In genomic region chr13:97432232-97432916, GRCh38 we compare ENCODE assay signal across 8 cellular contexts. TPM values are rescaled to one million over a fixed set of nuclear protein-coding genes. Genes with fewer than 3 reads are reported as not detected.
DNase-seq lines count a peak whose midpoint lies in the region; ATAC-seq and TF ChIP-seq lines count a peak whose summit lies in the region.

No MANE protein-coding gene starts in this region.

- TF ChIP-seq EP300 in esophagus muscularis mucosa (IDR thresholded peaks at IDR 0.05) = no peak

- peak overlapping the region; percentile 92 for H3K27ac ChIP-seq in Panc1 (ENCODE audit: low read length)
- H3K27ac ChIP-seq in esophagus muscularis mucosa (replicated peaks in 1 of 4) = peak overlapping the region; percentile 80 to 100 (median 100)
- H3K27ac ChIP-seq in trophoblast cell (ENCODE audit: low read depth, low read length) = peak overlapping the region; percentile 48

- H3K18ac ChIP-seq in trophoblast cell (ENCODE audit: low read length) = peak overlapping the region; percentile 37

- ATAC-seq in Panc1 = no peak; the same call in 1 of the 2 replicates

- H4K91ac ChIP-seq in trophoblast cell (ENCODE audit: low read depth, low read length) = peak overlapping the region; percentile 64

- peak overlapping the region; percentile 87 for H3K4me2 ChIP-seq in trophoblast cell (ENCODE audit: low read length)

- H3K36me3 ChIP-seq in Panc1 (ENCODE audit: control insufficient read depth, insufficient read depth, low read length) = no peaks in the 10 kb centered on the region
- no peaks in the 10 kb centered on the region for H3K36me3 ChIP-seq in esophagus muscularis mucosa
- H3K36me3 ChIP-seq in trophoblast cell (ENCODE audit: control insufficient read depth in 1 of 2, insufficient read depth in 2 of 2, low read length in 2 of 2) = no peaks in the 10 kb centered on the region

- H3K9me3 ChIP-seq in Panc1 (ENCODE audit: control insufficient read depth, insufficient read depth, low read depth, low read length) (no peaks in the 10 kb centered on the region), esophagus muscularis mucosa (no peaks in the 10 kb centered on the region), trophoblast cell (ENCODE audit: insufficient read depth, low read depth, low read length) (no peaks in the 10 kb centered on the region)

- H4K12ac ChIP-seq in trophoblast cell (ENCODE audit: low read depth, low read length) = peak overlapping the region; percentile 59

- WGBS in esophagus muscularis mucosa = 6% methylated on average over 19 of the region's 19 CpGs
- WGBS in trophoblast cell (ENCODE audit: extremely low coverage, insufficient coverage, insufficient read length) = no CpG with 5 or more reads among the region's 19 CpGs

- H2AK5ac ChIP-seq in trophoblast cell (ENCODE audit: low read length) = no peak overlapping the region

- CTCF ChIA-PET in Panc1 (lab: Charles Lee) = no interaction called here

- H3K23ac ChIP-seq in trophoblast cell (ENCODE audit: low read length) = no peak overlapping the region

- H3K9ac ChIP-seq in trophoblast cell (ENCODE audit: low read length) = peak overlapping the region; percentile 74

- TF ChIP-seq CTCF in Panc1 (IDR thresholded peaks at IDR 0.05) (no peak), esophagus muscularis mucosa (IDR thresholded peaks at IDR 0.05) (no peak)

- H3K14ac ChIP-seq in trophoblast cell (ENCODE audit: low read length) = peak overlapping the region; percentile 45

- POLR2A ChIA-PET in Panc1 (lab: Charles Lee) = interaction anchor here (0.6 kb wide), 2 partner anchors 35 to 45 kb away, joined by 3 to 9 read pairs; no protein-coding TSS in a partner anchor

- BruUV-seq in Panc1 (replicated peaks; lab: Mats Ljungman, UMichigan) = TSS peak; percentile 84

- H3K4me1 ChIP-seq in Panc1 (ENCODE audit: control insufficient read depth, insufficient read depth, low read length) (peaks cover 21% of the 10 kb centered on the region; the same call in 1 of the 2 replicates), esophagus muscularis mucosa (peaks cover 24 to 41% (median 31%) of the 10 kb centered on the region in 4 donors), trophoblast cell (ENCODE audit: control insufficient read depth in 1 of 2, insufficient read depth in 2 of 2, low read length in 2 of 2) (no peaks in the 10 kb centered on the region)

- H3K4me3 ChIP-seq in Panc1 (ENCODE audit: low read depth in 2 of 2, low read length in 2 of 2) (peak overlapping the region; percentile 71 to 92), esophagus muscularis mucosa (peak overlapping the region; percentile 78 to 92 (median 83)), trophoblast cell (ENCODE audit: low read depth, low read length) (peak overlapping the region; percentile 84)

- DNase-seq in Panc1 (ENCODE audit: low read depth, low spot score) (peak; percentile 25), esophagus muscularis mucosa (ENCODE audit: extremely low spot score) (no peak), trophoblast cell (no peak), hepatic stellate cell (ENCODE audit: low spot score) (no peak), dedifferentiated amniotic fluid mesenchymal stem cell (ENCODE audit: extremely low spot score) (no peak), NCI-H226 (no peak)
- no peak for DNase-seq in stimulated activated CD4-positive, alpha-beta T cell treated with anti-CD3 and anti-CD28 coated beads, Interleukin-15, amount 100 ng/mL, for 24 hours

- H4K8ac ChIP-seq in trophoblast cell (ENCODE audit: low read depth, low read length) = peak overlapping the region; percentile 84

- in situ Hi-C loops in Panc1 (cut with HindIII; ENCODE audit: low pct_unique_long_range_greater_than_20kb, low sequenced_read_pairs) = no loop called here

- H3K79me2 ChIP-seq in trophoblast cell (ENCODE audit: control insufficient read depth, insufficient read depth, low read length, poor library complexity) = peaks cover 6% of the 10 kb centered on the region

- peak; percentile 83 for TF ChIP-seq POLR2A in GM19099 (IDR thresholded peaks at IDR 0.05; ENCODE audit: extremely low read depth, insufficient read length, low read depth)
- peak; percentile 61 for TF ChIP-seq POLR2A in esophagus muscularis mucosa (IDR thresholded peaks at IDR 0.05; ENCODE audit: low read depth)

- peak overlapping the region; percentile 21 for H2BK120ac ChIP-seq in trophoblast cell (ENCODE audit: insufficient read depth, low read length, poor library complexity)

- H2BK12ac ChIP-seq in trophoblast cell (ENCODE audit: low read length) = no peak overlapping the region

- peaks cover 7% of the 10 kb centered on the region for H3K79me1 ChIP-seq in trophoblast cell (ENCODE audit: low read length)

- peak overlapping the region; percentile 70 for H2AFZ ChIP-seq in trophoblast cell (ENCODE audit: insufficient read depth, low read length, poor library complexity)

- H3K4ac ChIP-seq in trophoblast cell (ENCODE audit: low read depth, low read length) = no peak overlapping the region

- no peaks in the 10 kb centered on the region for H3K27me3 ChIP-seq in Panc1 (ENCODE audit: control insufficient read depth, insufficient read depth, low read length)
- H3K27me3 ChIP-seq in esophagus muscularis mucosa = no peaks in the 10 kb centered on the region
- H3K27me3 ChIP-seq in trophoblast cell (ENCODE audit: insufficient read depth, low read length) = no peaks in the 10 kb centered on the region

- intact Hi-C loops in Panc1 (cut with micrococcal nuclease; ENCODE audit: unreplicated experiment) (no loop called here), esophagus muscularis mucosa (cut with DNase I) (loop anchor here (5.0 to 10.0 kb wide), 2 partner anchors 208 to 310 kb away; partner anchors contain the start of gene MBNL2)

- no peak overlapping the region for H2BK5ac ChIP-seq in trophoblast cell (ENCODE audit: low read depth, low read length, poor library complexity)

RNA-seq across cellular contexts. Expression of gene RAP2A, which starts 1.6 kb away (rescaled TPM):
- total RNA-seq in Panc1 (2021; ENCODE audit: unreplicated experiment) (44.3 TPM), esophagus muscularis mucosa (10 to 100 TPM; 24.1 to 27.8 (median 26.0) TPM)
- 28.6 TPM for polyA plus RNA-seq in Panc1 (2012; ENCODE audit: insufficient read length)
- 20.2 TPM in 2 replicates for polyA plus RNA-seq in trophoblast cell (2013)

Comparison
In these comparisons a context has a peak if more than half of its experiments do, and no peak if none do; other contexts are left out.
1. H3K27ac ChIP-seq: peak in every context shown above with its lines; median percentile 100 in esophagus muscularis mucosa; 92 in Panc1; 48 in trophoblast cell.